ENCODE assay signal across 19 cellular contexts in the genomic region with DNA sequence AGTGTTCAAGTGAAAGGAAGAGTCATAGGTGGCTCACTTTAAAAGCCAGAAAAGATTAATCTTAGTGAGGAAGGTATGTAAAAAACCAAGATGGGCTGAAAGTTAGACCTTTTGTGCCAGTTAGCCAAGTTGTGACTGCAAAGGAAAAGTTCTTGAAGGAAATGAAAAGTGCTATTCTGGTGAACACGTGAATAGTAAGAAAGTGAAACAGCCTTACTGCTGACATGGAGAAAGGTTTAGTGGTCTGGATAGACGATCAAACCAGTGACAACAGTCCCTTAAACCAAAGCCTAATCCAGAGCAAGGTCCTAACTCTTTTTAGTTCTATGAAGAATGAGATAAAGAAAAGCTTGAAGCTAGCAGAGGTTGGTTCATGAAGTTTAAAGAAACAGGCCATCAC.
A peak's percentile ranks its signal among the peaks of the same experiment; 100 is the strongest.
DNase-seq lines count a peak whose midpoint lies in the region; ATAC-seq, FAIRE-seq and TF ChIP-seq lines count a peak whose summit lies in the region.
"Had no signal": no experiment of that assay in that cellular context is flagged by ENCODE, and none has a peak within 500 bp of the region (broad histone marks: within the 10 kb centered on the region; RNA-seq: fewer than 3 reads in every experiment).

No MANE protein-coding gene starts in this region.

- in situ Hi-C loops in K562 (cut with MboI): no loop called here

- no peaks in the 10 kb centered on the region for H3K36me3 ChIP-seq in K562 (ENCODE audit: control insufficient read depth, insufficient read depth, low read length)
- H3K36me3 ChIP-seq: BLaER1, cardiac muscle cell had no signal

- POLR2A ChIA-PET in K562 (lab: Yijun Ruan, JAX) (interaction anchor here (0.6 kb wide), 1 partner anchor 58 kb away, joined by 3 read pairs; no protein-coding TSS in a partner anchor), HEK293T (lab: Yijun Ruan, JAX) (no interaction called here)

- CTCF ChIA-PET in K562 (lab: Yijun Ruan, JAX; ENCODE audit: low intra/inter-chr PET ratio): no interaction called here
- CTCF ChIA-PET in HEK293T (lab: Yijun Ruan, JAX): no interaction called here

- TF ChIP-seq EP300 in K562 (IDR thresholded peaks at IDR 0.05; ENCODE audit: low read length): no peak

- no peaks in the 10 kb centered on the region for H3K9me3 ChIP-seq in K562 (replicated peaks; ENCODE audit: control insufficient read depth, insufficient read depth, low read depth, low read length)
- H3K9me3 ChIP-seq: BLaER1 had no signal

- no peak for TF ChIP-seq RAD21 in K562 (CRISPR knock-in tag; conservative IDR thresholded peaks at IDR 0.05 in 1 of 2, IDR thresholded peaks at IDR 0.05 in 1 of 2)

- H2AFZ ChIP-seq in K562 (ENCODE audit: low read depth, low read length): peak overlapping the region; percentile 72

- no peaks in the 10 kb centered on the region for H3K79me2 ChIP-seq in K562 (ENCODE audit: control insufficient read depth, insufficient read depth, low read length)

- no TSS peak for BruUV-seq in K562 (replicated peaks; lab: Mats Ljungman, UMichigan)

- no peak for FAIRE-seq in K562 (lab: Jason Lieb, UNC)
- FAIRE-seq: frontal cortex, H54 had no signal

- no peak for TF ChIP-seq POLR2A in K562 (conservative IDR thresholded peaks at IDR 0.05)

- 38% methylated on average over 2 of the region's 2 CpGs for WGBS in K562 (ENCODE audit: insufficient coverage, low coverage, missing lambda C conversion rate)

- H3K4me2 ChIP-seq in K562 (ENCODE audit: insufficient read depth, low read length): no peak overlapping the region
- H3K4me2 ChIP-seq: BLaER1, smooth muscle cell had no signal

- H3K4me1 ChIP-seq in K562 (replicated peaks in 1 of 2; ENCODE audit: control insufficient read depth in 2 of 2, insufficient read depth in 2 of 2, low read length in 2 of 2): peaks cover 0 to 3% of the 10 kb centered on the region in 2 experiments; a peak in 2 of 5 replicates
- H3K4me1 ChIP-seq: BLaER1 had no signal

- no peaks in the 10 kb centered on the region for H3K27me3 ChIP-seq in K562 (ENCODE audit: control insufficient read depth in 2 of 2, insufficient read depth in 2 of 2, low read length in 2 of 2)
- H3K27me3 ChIP-seq: BLaER1, cardiac muscle cell had no signal

- no peaks in the 10 kb centered on the region for H3K9me1 ChIP-seq in K562 (ENCODE audit: control insufficient read depth, insufficient read depth, low read length)

- H3K9ac ChIP-seq in K562 (ENCODE audit: insufficient read depth in 1 of 2, low read depth in 2 of 2, low read length in 2 of 2): no peak overlapping the region
- H3K9ac ChIP-seq: BLaER1 had no signal

- intact Hi-C loops in K562 (cut with micrococcal nuclease): loop anchor here (10.0 kb wide), 1 partner anchor 263 kb away; no protein-coding TSS in a partner anchor

- no peaks in the 10 kb centered on the region for H4K20me1 ChIP-seq in K562 (replicated peaks; ENCODE audit: control insufficient read depth, insufficient read depth, low read length)
- H4K20me1 ChIP-seq: BLaER1 had no signal

- no peak overlapping the region for H3K4me3 ChIP-seq in K562
- H3K4me3 ChIP-seq: BLaER1, cardiac muscle cell, SK-N-MC, smooth muscle cell had no signal

- DNase-seq in K562 (ENCODE audit: extremely low read depth in 1 of 4, low spot score in 3 of 4) (no peak), glomerular visceral epithelial cell (ENCODE audit: extremely low spot score) (no peak), HEK293T (ENCODE audit: extremely low spot score) (no peak), foreskin melanocyte (no peak)
- DNase-seq: activated B cell treated with CpG ODN at 0.5 μM for 24 hours; activated naive CD8-positive, alpha-beta T cell treated with anti-CD3 and anti-CD28 coated beads for 36 hours; DMS79; NCI-H2171; occipital lobe had no signal

- no peak for TF ChIP-seq CTCF in K562 (IDR thresholded peaks at IDR 0.05 in 2 of 3, conservative IDR thresholded peaks at IDR 0.05 in 1 of 3; ENCODE audit: insufficient read depth in 2 of 3, low read depth in 1 of 3, low read length in 3 of 3)

- no peak overlapping the region for H3K27ac ChIP-seq in K562 (ENCODE audit: extremely low read depth, low read depth, low read length)
- H3K27ac ChIP-seq: BLaER1, cardiac muscle cell, SK-N-MC had no signal

- ATAC-seq in GM18868 (IDR thresholded peaks at IDR 0.05; ENCODE audit: unreplicated experiment) (peak; percentile 71), GM21529 (IDR thresholded peaks at IDR 0.05; ENCODE audit: unreplicated experiment) (peak; percentile 78), HG03066 (IDR thresholded peaks at IDR 0.05; ENCODE audit: low read depth, unreplicated experiment) (peak; percentile 76), K562 (no peak), GM21723 (IDR thresholded peaks at IDR 0.05; ENCODE audit: unreplicated experiment) (no peak)

TF ChIP-seq in K562, 482 proteins besides CTCF, POLR2A, EP300 and RAD21:
- no peak for TF ChIP-seq CCNT2 (IDR thresholded peaks at IDR 0.05; ENCODE audit: borderline replicate concordance, extremely low read depth, insufficient read length, low read depth, low read length)
- TF ChIP-seq ZNF507 (tag; conservative IDR thresholded peaks at IDR 0.05): no peak
- TF ChIP-seq HNRNPL (IDR thresholded peaks at IDR 0.05; ENCODE audit: low read depth, low read length): no peak
- no peak for TF ChIP-seq HMG20A (CRISPR knock-in tag; conservative IDR thresholded peaks at IDR 0.05)
- TF ChIP-seq ZNF668 (CRISPR knock-in tag; IDR thresholded peaks at IDR 0.05): no peak
- TF ChIP-seq SP2 (IDR thresholded peaks at IDR 0.05; ENCODE audit: extremely low read depth, low read depth, low read length, poor library complexity, severe bottlenecking): no peak
- TF ChIP-seq KHSRP (IDR thresholded peaks at IDR 0.05): no peak
- no peak for TF ChIP-seq ZBTB7A (IDR thresholded peaks at IDR 0.05; ENCODE audit: borderline replicate concordance, control insufficient read depth, low read depth, low read length)
- no peak for TF ChIP-seq NCOA2 (IDR thresholded peaks at IDR 0.05; ENCODE audit: partially characterized antibody in 2 of 2)
- TF ChIP-seq, protein P1, sequence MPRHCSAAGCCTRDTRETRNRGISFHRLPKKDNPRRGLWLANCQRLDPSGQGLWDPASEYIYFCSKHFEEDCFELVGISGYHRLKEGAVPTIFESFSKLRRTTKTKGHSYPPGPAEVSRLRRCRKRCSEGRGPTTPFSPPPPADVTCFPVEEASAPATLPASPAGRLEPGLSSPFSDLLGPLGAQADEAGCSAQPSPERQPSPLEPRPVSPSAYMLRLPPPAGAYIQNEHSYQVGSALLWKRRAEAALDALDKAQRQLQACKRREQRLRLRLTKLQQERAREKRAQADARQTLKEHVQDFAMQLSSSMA (CRISPR knock-in tag; IDR thresholded peaks at IDR 0.05): no peak
TF ChIP-seq in K562: peak in this region for 0.

TF ChIP-seq in HEK293T, 16 proteins besides CTCF, POLR2A, EP300 and RAD21:
- TF ChIP-seq, protein P2, sequence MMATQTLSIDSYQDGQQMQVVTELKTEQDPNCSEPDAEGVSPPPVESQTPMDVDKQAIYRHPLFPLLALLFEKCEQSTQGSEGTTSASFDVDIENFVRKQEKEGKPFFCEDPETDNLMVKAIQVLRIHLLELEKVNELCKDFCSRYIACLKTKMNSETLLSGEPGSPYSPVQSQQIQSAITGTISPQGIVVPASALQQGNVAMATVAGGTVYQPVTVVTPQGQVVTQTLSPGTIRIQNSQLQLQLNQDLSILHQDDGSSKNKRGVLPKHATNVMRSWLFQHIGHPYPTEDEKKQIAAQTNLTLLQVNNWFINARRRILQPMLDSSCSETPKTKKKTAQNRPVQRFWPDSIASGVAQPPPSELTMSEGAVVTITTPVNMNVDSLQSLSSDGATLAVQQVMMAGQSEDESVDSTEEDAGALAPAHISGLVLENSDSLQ (IDR thresholded peaks at IDR 0.05): no peak
- TF ChIP-seq FOXM1 (IDR thresholded peaks at IDR 0.05; ENCODE audit: borderline replicate concordance) (no peak), CTBP1 (IDR thresholded peaks at IDR 0.05; ENCODE audit: borderline replicate concordance) (no peak), LEF1 (IDR thresholded peaks at IDR 0.05; ENCODE audit: borderline replicate concordance) (no peak), BHLHE40 (IDR thresholded peaks at IDR 0.05; ENCODE audit: borderline replicate concordance) (no peak), FOXA1 (IDR thresholded peaks at IDR 0.05) (no peak), ELF4 (IDR thresholded peaks at IDR 0.05) (no peak), SUZ12 (IDR thresholded peaks at IDR 0.05) (no peak), TARDBP (IDR thresholded peaks at IDR 0.05) (no peak), ARNT (IDR thresholded peaks at IDR 0.05) (no peak), ZNF384 (IDR thresholded peaks at IDR 0.05) (no peak)

Comparison
In these comparisons a context has a peak if more than half of its experiments do, and no peak if none do; other contexts are left out.
1. ATAC-seq: peak in GM18868 (single experiment), GM21529 (single experiment) and HG03066 (single experiment); none in K562 (single experiment) and GM21723 (single experiment).